ENCODE assay signal across 12 cellular contexts in the genomic region with DNA sequence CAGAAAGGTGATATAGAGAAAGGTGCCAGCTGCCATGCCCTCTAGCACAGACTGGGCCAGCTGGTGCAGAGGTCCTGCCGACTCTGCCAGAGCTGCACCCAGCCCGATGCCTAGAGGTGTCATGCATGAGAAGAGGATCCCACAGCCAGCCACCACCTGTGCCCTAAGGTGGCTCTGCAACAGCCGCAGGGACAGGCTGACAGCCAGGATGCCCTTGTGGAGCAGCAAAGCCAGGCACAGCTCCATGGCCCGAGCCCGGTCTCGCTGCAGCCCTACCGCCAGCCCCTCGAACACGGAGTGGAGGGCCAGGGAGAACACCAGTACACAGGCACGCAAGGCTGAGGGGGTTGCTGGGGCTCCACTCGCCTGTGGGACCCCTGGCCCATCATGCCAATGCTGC. TPM values are rescaled to one million over a fixed set of nuclear protein-coding genes. Genes with fewer than 3 reads are reported as not detected.
DNase-seq lines count a peak whose midpoint lies in the region; ATAC-seq and TF ChIP-seq lines count a peak whose summit lies in the region.
"Had no signal": no experiment of that assay in that cellular context is flagged by ENCODE, and none has a peak within 500 bp of the region (broad histone marks: within the 10 kb centered on the region; RNA-seq: fewer than 3 reads in every experiment).

No MANE protein-coding gene starts in this region.

- TF ChIP-seq CTCF in right atrium auricular region (IDR thresholded peaks at IDR 0.05) (no peak), upper lobe of right lung (IDR thresholded peaks at IDR 0.05) (no peak)

- intact Hi-C loops in Right ventricle myocardium inferior (cut with DNase I), result no loop called here
- intact Hi-C loops in upper lobe of right lung (cut with DNase I), result no loop called here

- H3K9ac ChIP-seq in muscle layer of colon (ENCODE audit: low read length), result no peak overlapping the region

- H3K27me3 ChIP-seq in right atrium auricular region, result no peaks in the 10 kb centered on the region
- no peaks in the 10 kb centered on the region for H3K27me3 ChIP-seq in muscle layer of colon (ENCODE audit: control insufficient read depth in 1 of 2, insufficient read depth in 2 of 2, low read length in 2 of 2)
- no peaks in the 10 kb centered on the region for H3K27me3 ChIP-seq in upper lobe of right lung
- H3K27me3 ChIP-seq: brain microvascular endothelial cell, pancreas had no signal

- peaks cover 16% of the 10 kb centered on the region for H3K36me3 ChIP-seq in right atrium auricular region
- peaks cover 18% of the 10 kb centered on the region for H3K36me3 ChIP-seq in muscle layer of colon (ENCODE audit: insufficient read depth, low read length)
- peaks cover 14% of the 10 kb centered on the region for H3K36me3 ChIP-seq in upper lobe of right lung

- H3K4me3 ChIP-seq in right atrium auricular region (no peak overlapping the region), muscle layer of colon (ENCODE audit: low read depth in 1 of 2, low read length in 2 of 2) (no peak overlapping the region), upper lobe of right lung (no peak overlapping the region)
- H3K4me3 ChIP-seq: pancreas had no signal

- no peak for ATAC-seq in Right ventricle myocardium inferior
- no peak for ATAC-seq in upper lobe of right lung
- no peak for ATAC-seq in HG03135 (IDR thresholded peaks at IDR 0.05; ENCODE audit: unreplicated experiment)
- ATAC-seq in GM21390 (IDR thresholded peaks at IDR 0.05; ENCODE audit: unreplicated experiment), result no peak
- ATAC-seq: pancreas had no signal

- H3K4me1 ChIP-seq in right atrium auricular region (peaks cover 0 to 80% of the 10 kb centered on the region in 2 donors), muscle layer of colon (ENCODE audit: insufficient read depth, low read length) (peaks cover 60% of the 10 kb centered on the region), upper lobe of right lung (peaks cover 49% of the 10 kb centered on the region)

- peak overlapping the region; percentile 94 to 97 for H3K27ac ChIP-seq in right atrium auricular region
- peak overlapping the region; percentile 6 for H3K27ac ChIP-seq in muscle layer of colon (ENCODE audit: low read depth, low read length)
- peak overlapping the region; percentile 88 for H3K27ac ChIP-seq in upper lobe of right lung
- H3K27ac ChIP-seq: brain microvascular endothelial cell had no signal

- H3K9me3 ChIP-seq in right atrium auricular region, result no peaks in the 10 kb centered on the region
- no peaks in the 10 kb centered on the region for H3K9me3 ChIP-seq in muscle layer of colon (ENCODE audit: low read length)
- no peaks in the 10 kb centered on the region for H3K9me3 ChIP-seq in upper lobe of right lung
- H3K9me3 ChIP-seq: pancreas had no signal

- no peak for DNase-seq in right atrium auricular region (ENCODE audit: low spot score)
- DNase-seq in Right ventricle myocardium inferior (ENCODE audit: missing footprints), result no peak
- DNase-seq in upper lobe of right lung, result no peak
- DNase-seq: brain microvascular endothelial cell, EL, head of caudate nucleus, MM.1S, NCI-H2171 treated with DMSO at 0.1 percent for 48 hours had no signal

RNA-seq across cellular contexts. Expression of a gene that starts 1.8 kb away (rescaled TPM):
- total RNA-seq in right atrium auricular region, result 10 to 100 TPM; 10.5 to 14.3 TPM
- total RNA-seq in Right ventricle myocardium inferior, result 19.3 TPM
- 52.7 TPM for total RNA-seq in upper lobe of right lung

RNA-seq across cellular contexts. Expression of a gene that starts 3.1 kb away (rescaled TPM):
- total RNA-seq in right atrium auricular region, result 10 to 100 TPM; 56.7 to 95.4 TPM
- total RNA-seq in Right ventricle myocardium inferior, result 48.9 TPM
- total RNA-seq in upper lobe of right lung, result 120 TPM

RNA-seq across cellular contexts. Expression of a gene that starts 7.5 kb away (rescaled TPM):
- total RNA-seq in right atrium auricular region (1 to 10 TPM; 4.9 to 5.6 TPM), Right ventricle myocardium inferior (4.9 TPM), upper lobe of right lung (10.5 TPM)

RNA-seq across cellular contexts. Expression of a gene that starts 13.7 kb away (rescaled TPM):
- 10 to 100 TPM; 22.0 to 26.6 TPM for total RNA-seq in right atrium auricular region
- total RNA-seq in Right ventricle myocardium inferior, result 51.6 TPM
- 83.7 TPM for total RNA-seq in upper lobe of right lung

RNA-seq across cellular contexts. Expression of a gene that starts 17.3 kb away (rescaled TPM):
- total RNA-seq in right atrium auricular region, result 100 to 1,000 TPM; 168 to 248 TPM
- total RNA-seq in Right ventricle myocardium inferior, result 76.8 TPM
- total RNA-seq in upper lobe of right lung, result 129 TPM

Comparison
In these comparisons a context has a peak if more than half of its experiments do, and no peak if none do; other contexts are left out.
1. H3K27ac ChIP-seq: peak in every context shown above with its lines; median percentile 96 in right atrium auricular region; 88 in upper lobe of right lung; 6 in muscle layer of colon.